Comparison of ENCODE assay signal across 8 cellular contexts in genomic region chr15:59437777-59438574, GRCh38. TPM values are rescaled to one million over a fixed set of nuclear protein-coding genes. Genes with fewer than 3 reads are reported as not detected.
DNase-seq lines count a peak whose midpoint lies in the region; ATAC-seq and TF ChIP-seq lines count a peak whose summit lies in the region.

Gene FAM81A, plus strand, starts transcription at chr15:59438186. Its CDS starts 20,441 bp downstream, at chr15:59458627.

- no peak for TF ChIP-seq CTCF in WERI-Rb-1 (IDR thresholded peaks at IDR 0.05; ENCODE audit: low read depth, low read length)
- TF ChIP-seq CTCF in coronary artery (IDR thresholded peaks at IDR 0.05) = no peak

- peak; percentile 13 for DNase-seq in activated CD4-positive, alpha-beta T cell treated with anti-CD3 and anti-CD28 coated beads for 1 hour
- DNase-seq in activated CD4-positive, alpha-beta T cell treated with anti-CD3 and anti-CD28 coated beads, Interleukin-2, amount 50 U/mL, for 4 hours = no peak
- DNase-seq in NCI-H1092 (lab: John Stamatoyannopoulos, UW) (peak; percentile 69), WERI-Rb-1 (peak; percentile 85), coronary artery (ENCODE audit: low spot score) (peak; percentile 91), left lobe of liver (ENCODE audit: low spot score) (peak; percentile 69)
- DNase-seq in stimulated activated CD4-positive, alpha-beta T cell treated with anti-CD3 and anti-CD28 coated beads, Interleukin-2, amount 100 ng/mL, for 4 hours (ENCODE audit: low read depth) = peak; percentile 13

- H3K27me3 ChIP-seq in WERI-Rb-1 (ENCODE audit: insufficient read depth, low read depth, severe bottlenecking) = no peaks in the 10 kb centered on the region

- peak; percentile 77 for ATAC-seq in HG02588 (IDR thresholded peaks at IDR 0.05; ENCODE audit: unreplicated experiment)
- peak; percentile 92 for ATAC-seq in left lobe of liver

- peak within 1 kb of the TSS; percentile 39 for H3K27ac ChIP-seq in WERI-Rb-1
- peak within 1 kb of the TSS; percentile 50 to 66 for H3K27ac ChIP-seq in coronary artery

- H3K9me3 ChIP-seq in WERI-Rb-1 (ENCODE audit: severe bottlenecking) = no peaks in the 10 kb centered on the region

- H3K4me3 ChIP-seq in WERI-Rb-1 (ENCODE audit: low read depth, low read length) (peak within 1 kb of the TSS; percentile 80), coronary artery (peak within 1 kb of the TSS; percentile 88)

- no peaks in the 10 kb centered on the region for H3K36me3 ChIP-seq in WERI-Rb-1

RNA-seq across cellular contexts. Expression of gene FAM81A, which starts in this region (rescaled TPM):
- total RNA-seq in left lobe of liver = not detected

Comparison
In these comparisons a context has a peak if more than half of its experiments do, and no peak if none do; other contexts are left out.
1. DNase-seq: peak in activated CD4-positive, alpha-beta T cell treated with anti-CD3 and anti-CD28 coated beads for 1 hour (single experiment), NCI-H1092 (single experiment), WERI-Rb-1 (single experiment), coronary artery (single experiment) and stimulated activated CD4-positive, alpha-beta T cell treated with anti-CD3 and anti-CD28 coated beads, Interleukin-2, amount 100 ng/mL, for 4 hours (single experiment); none in activated CD4-positive, alpha-beta T cell treated with anti-CD3 and anti-CD28 coated beads, Interleukin-2, amount 50 U/mL, for 4 hours (0 of 2).
2. Peak in DNase-seq and ATAC-seq in left lobe of liver; RNA of the gene not detected or under 1 TPM.